ENCODE assay signal across 24 cellular contexts in genomic region chr2:42758751-42759150, GRCh38. TPM values are rescaled to one million over a fixed set of nuclear protein-coding genes. Genes with fewer than 3 reads are reported as not detected.
DNase-seq lines count a peak whose midpoint lies in the region; ATAC-seq, FAIRE-seq and TF ChIP-seq lines count a peak whose summit lies in the region.
"Had no signal": no experiment of that assay in that cellular context is flagged by ENCODE, and none has a peak within 500 bp of the region (broad histone marks: within the 10 kb centered on the region; RNA-seq: fewer than 3 reads in every experiment).

No MANE protein-coding gene starts in this region.

- ATAC-seq in activated CD4-positive, alpha-beta T cell treated with anti-CD3 and anti-CD28 coated beads for 36 hours: no peak
- ATAC-seq in A549: no peak

- no peaks in the 10 kb centered on the region for H3K36me3 ChIP-seq in SK-N-SH (replicated peaks in 1 of 2; ENCODE audit: control insufficient read depth in 1 of 2, insufficient read depth in 2 of 2, low read length in 1 of 2)
- H3K36me3 ChIP-seq: BE2C had no signal

- TF ChIP-seq RAD21 in A549 (conservative IDR thresholded peaks at IDR 0.05 in 1 of 2, IDR thresholded peaks at IDR 0.05 in 1 of 2) (no peak), SK-N-SH (IDR thresholded peaks at IDR 0.05; ENCODE audit: low read length) (no peak)

- H3K27me3 Mint-ChIP-seq in activated CD4-positive, alpha-beta T cell treated with anti-CD3 and anti-CD28 coated beads, Interleukin-2, amount 10 ng/mL, durations not matched to agents 7 days and 5 days: no peaks in the 10 kb centered on the region
- H3K27me3 Mint-ChIP-seq in activated CD4-positive, alpha-beta T cell treated with anti-CD3 and anti-CD28 coated beads for 36 hours: no peaks in the 10 kb centered on the region
- H3K27me3 Mint-ChIP-seq in neural crest cell (ENCODE audit: low read depth): no peaks in the 10 kb centered on the region
- H3K27me3 Mint-ChIP-seq: CD4-positive, CD25-positive, alpha-beta regulatory T cell had no signal

- H3K9me3 ChIP-seq in A549 (no peaks in the 10 kb centered on the region), SK-N-SH (no peaks in the 10 kb centered on the region)
- H3K9me3 ChIP-seq: BE2C had no signal

- no peak overlapping the region for H3K27ac ChIP-seq in A549
- no peak overlapping the region for H3K27ac ChIP-seq in SK-N-SH (ENCODE audit: low read depth in 2 of 2, low read length in 1 of 2)

- no peaks in the 10 kb centered on the region for H4K20me1 ChIP-seq in SK-N-SH (ENCODE audit: insufficient read depth)

- WGBS in A549 (ENCODE audit: missing lambda C conversion rate): 90% methylated on average over 1 of the region's 1 CpG
- WGBS in SK-N-SH (ENCODE audit: low lambda C conversion rate): 91% methylated on average over 1 of the region's 1 CpG

- DNase-seq in activated CD4-positive, alpha-beta T cell treated with anti-CD3 and anti-CD28 coated beads, Interleukin-2, amount 10 ng/mL, durations not matched to agents 7 days and 5 days: no peak
- no peak for DNase-seq in activated CD4-positive, alpha-beta T cell treated with anti-CD3 and anti-CD28 coated beads for 36 hours
- DNase-seq in A549 (ENCODE audit: low read depth in 1 of 2, low spot score in 1 of 2) (no peak), NCI-H82 (lab: John Stamatoyannopoulos, UW) (peak; percentile 89), neural crest cell (ENCODE audit: low read depth, low spot score) (no peak), SK-N-SH (no peak), NCI-H2107 treated with DMSO at 0.1 percent for 48 hours (lab: John Stamatoyannopoulos, UW; ENCODE audit: unreplicated experiment) (no peak)
- DNase-seq: ACHN; BE2C; C1 segment of cervical spinal cord; CD4-positive, CD25-positive, alpha-beta regulatory T cell; CD8-positive, alpha-beta memory T cell; COR-L47; DMS 273 treated with DMSO at 0.1 percent for 48 hours; DMS53; DND-41; EL; H9; IMR-90 had no signal

- CTCF ChIA-PET in activated CD4-positive, alpha-beta T cell treated with anti-CD3 and anti-CD28 coated beads, Interleukin-2, amount 10 ng/mL, durations not matched to agents 7 days and 5 days (lab: Charles Lee): interaction anchor here (1.1 kb wide), 1 partner anchor 13 kb away, joined by 4 read pairs; no protein-coding TSS in a partner anchor
- CTCF ChIA-PET in activated CD4-positive, alpha-beta T cell treated with anti-CD3 and anti-CD28 coated beads for 36 hours (lab: Charles Lee): interaction anchor here (0.7 to 0.9 kb wide), 2 partner anchors 9 to 819 kb away, joined by 3 to 4 read pairs; no protein-coding TSS in a partner anchor
- CTCF ChIA-PET in A549 (lab: Yijun Ruan, JAX) (interaction anchor here (1.0 to 1.6 kb wide), 2 partner anchors 8 to 10 kb away, joined by 4 read pairs; no protein-coding TSS in a partner anchor), SK-N-SH (lab: Yijun Ruan, JAX) (interaction anchor here (0.7 to 3.2 kb wide), 5 partner anchors 11 to 263 kb away, joined by 3 to 19 read pairs (median 4); no protein-coding TSS in a partner anchor)

- no peak for TF ChIP-seq POLR2A in A549 (IDR thresholded peaks at IDR 0.05; ENCODE audit: low read length)

- peak; percentile 56 for FAIRE-seq in A549 (lab: Jason Lieb, UNC)
- FAIRE-seq: GM19239, H1 had no signal

- no peaks in the 10 kb centered on the region for H3K4me1 Mint-ChIP-seq in activated CD4-positive, alpha-beta T cell treated with anti-CD3 and anti-CD28 coated beads, Interleukin-2, amount 10 ng/mL, durations not matched to agents 7 days and 5 days
- peaks cover 17% of the 10 kb centered on the region for H3K4me1 Mint-ChIP-seq in activated CD4-positive, alpha-beta T cell treated with anti-CD3 and anti-CD28 coated beads for 36 hours
- H3K4me1 Mint-ChIP-seq in neural crest cell: peaks cover 4% of the 10 kb centered on the region
- H3K4me1 Mint-ChIP-seq: CD4-positive, CD25-positive, alpha-beta regulatory T cell; CD8-positive, alpha-beta memory T cell had no signal

- no peaks in the 10 kb centered on the region for H3K36me3 Mint-ChIP-seq in activated CD4-positive, alpha-beta T cell treated with anti-CD3 and anti-CD28 coated beads, Interleukin-2, amount 10 ng/mL, durations not matched to agents 7 days and 5 days (ENCODE audit: low read depth)
- H3K36me3 Mint-ChIP-seq in activated CD4-positive, alpha-beta T cell treated with anti-CD3 and anti-CD28 coated beads for 36 hours (ENCODE audit: low read depth): peaks cover 2% of the 10 kb centered on the region
- peaks cover 4% of the 10 kb centered on the region for H3K36me3 Mint-ChIP-seq in neural crest cell (ENCODE audit: low read depth)

- H3K4me3 Mint-ChIP-seq in activated CD4-positive, alpha-beta T cell treated with anti-CD3 and anti-CD28 coated beads, Interleukin-2, amount 10 ng/mL, durations not matched to agents 7 days and 5 days: no peak overlapping the region
- H3K4me3 Mint-ChIP-seq in activated CD4-positive, alpha-beta T cell treated with anti-CD3 and anti-CD28 coated beads for 36 hours: no peak overlapping the region
- no peak overlapping the region for H3K4me3 Mint-ChIP-seq in neural crest cell
- H3K4me3 Mint-ChIP-seq: CD4-positive, CD25-positive, alpha-beta regulatory T cell; CD8-positive, alpha-beta memory T cell; H9 had no signal

- H2AFZ ChIP-seq in SK-N-SH (ENCODE audit: low read depth): no peak overlapping the region

- POLR2A ChIA-PET in activated CD4-positive, alpha-beta T cell treated with anti-CD3 and anti-CD28 coated beads, Interleukin-2, amount 10 ng/mL, durations not matched to agents 7 days and 5 days (lab: Charles Lee): no interaction called here
- POLR2A ChIA-PET in activated CD4-positive, alpha-beta T cell treated with anti-CD3 and anti-CD28 coated beads for 36 hours (lab: Charles Lee): no interaction called here
- POLR2A ChIA-PET in A549 (lab: Yijun Ruan, JAX): no interaction called here
- POLR2A ChIA-PET in SK-N-SH (lab: Yijun Ruan, JAX): no interaction called here

- H3K27ac Mint-ChIP-seq in activated CD4-positive, alpha-beta T cell treated with anti-CD3 and anti-CD28 coated beads, Interleukin-2, amount 10 ng/mL, durations not matched to agents 7 days and 5 days: peak overlapping the region; percentile 10
- no peak overlapping the region for H3K27ac Mint-ChIP-seq in activated CD4-positive, alpha-beta T cell treated with anti-CD3 and anti-CD28 coated beads for 36 hours
- H3K27ac Mint-ChIP-seq in neural crest cell (ENCODE audit: unreplicated experiment): peak overlapping the region; percentile 21
- H3K27ac Mint-ChIP-seq: CD4-positive, CD25-positive, alpha-beta regulatory T cell; CD8-positive, alpha-beta memory T cell had no signal

- intact Hi-C loops in activated CD4-positive, alpha-beta T cell treated with anti-CD3 and anti-CD28 coated beads for 36 hours (cut with DNase I, micrococcal nuclease): no loop called here

- H3K4me3 ChIP-seq in A549: no peak overlapping the region
- H3K4me3 ChIP-seq in SK-N-SH (ENCODE audit: low read depth in 2 of 2, low read length in 1 of 2): no peak overlapping the region

- no peaks in the 10 kb centered on the region for H3F3A ChIP-seq in SK-N-SH (replicated peaks; ENCODE audit: insufficient read depth)

- H3K9me3 Mint-ChIP-seq in activated CD4-positive, alpha-beta T cell treated with anti-CD3 and anti-CD28 coated beads, Interleukin-2, amount 10 ng/mL, durations not matched to agents 7 days and 5 days: no peaks in the 10 kb centered on the region
- no peaks in the 10 kb centered on the region for H3K9me3 Mint-ChIP-seq in activated CD4-positive, alpha-beta T cell treated with anti-CD3 and anti-CD28 coated beads for 36 hours (ENCODE audit: low read depth)
- H3K9me3 Mint-ChIP-seq in neural crest cell: no peaks in the 10 kb centered on the region
- H3K9me3 Mint-ChIP-seq: CD8-positive, alpha-beta memory T cell; H9 had no signal

- no peaks in the 10 kb centered on the region for H3K9me2 ChIP-seq in SK-N-SH

- TF ChIP-seq CTCF in A549 (IDR thresholded peaks at IDR 0.05): no peak
- no peak for TF ChIP-seq CTCF in neural crest cell (conservative IDR thresholded peaks at IDR 0.05)
- TF ChIP-seq CTCF in SK-N-SH (IDR thresholded peaks at IDR 0.05): no peak

- no peak overlapping the region for H3K9ac ChIP-seq in SK-N-SH

- no peaks in the 10 kb centered on the region for H3K79me2 ChIP-seq in SK-N-SH (ENCODE audit: insufficient read depth)

- H3K4me1 ChIP-seq in A549 (no peaks in the 10 kb centered on the region), SK-N-SH (ENCODE audit: control insufficient read depth in 1 of 2, insufficient read depth in 2 of 2, low read depth in 1 of 2, low read length in 1 of 2) (peaks cover 0 to 27% of the 10 kb centered on the region in 2 experiments; a peak in 1 of 4 replicates)
- H3K4me1 ChIP-seq: BE2C had no signal

- no peaks in the 10 kb centered on the region for H3K27me3 ChIP-seq in SK-N-SH (ENCODE audit: insufficient read depth)
- H3K27me3 ChIP-seq: BE2C had no signal

- TF ChIP-seq EP300 in A549 (IDR thresholded peaks at IDR 0.05): no peak
- no peak for TF ChIP-seq EP300 in SK-N-SH (IDR thresholded peaks at IDR 0.05; ENCODE audit: borderline replicate concordance in 1 of 2, low read depth in 1 of 2, low read length in 1 of 2)

- H3K4me2 ChIP-seq in A549: no peak overlapping the region
- H3K4me2 ChIP-seq in SK-N-SH: no peak overlapping the region

RNA-seq across cellular contexts. Expression of gene OXER1, which starts 5.2 kb away (rescaled TPM):
- total RNA-seq in activated CD4-positive, alpha-beta T cell treated with anti-CD3 and anti-CD28 coated beads, Interleukin-2, amount 10 ng/mL, durations not matched to agents 7 days and 5 days: not detected
- under 1 TPM; 0.14 to 0.23 TPM for total RNA-seq in activated CD4-positive, alpha-beta T cell treated with anti-CD3 and anti-CD28 coated beads for 36 hours
- not detected in 2 replicates for polyA plus RNA-seq in A549 (2011; rRNA removed)
- polyA plus RNA-seq in A549 (2012; cell fraction: cytosol; rRNA removed): not detected in 2 replicates
- 0.02 and 0.11 TPM in 2 replicates for polyA plus RNA-seq in A549 (2012; cell fraction: nucleus; rRNA removed)
- not detected in 3 replicates for polyA plus RNA-seq in A549 (2017; fragmentation: RNase III; extraction: RNeasy Plus Mini Kit Qiagen cat#74134 plus additional on column Dnase treatment)
- polyA minus RNA-seq in A549 (2011; rRNA and poly(A)+ RNA removed): not detected in 2 replicates
- total RNA-seq in neural crest cell: 1.7 and 1.8 TPM in 2 replicates
- polyA plus RNA-seq in SK-N-SH (2012; rRNA removed): not detected in 2 replicates
- not detected in 2 replicates for polyA plus RNA-seq in SK-N-SH (2012; cell fraction: cytosol; rRNA removed)
- 0.04 TPM in 1 of 2 replicates, not detected in the other for polyA plus RNA-seq in SK-N-SH (2012; cell fraction: nucleus; rRNA removed)
- total RNA-seq: A172; CD4-positive, CD25-positive, alpha-beta regulatory T cell; G401; HT-29; IMR-90 had no signal
- polyA plus RNA-seq: IMR-90 had no signal

RNA-seq across cellular contexts. Expression of gene HAAO, which starts 33.6 kb away (rescaled TPM):
- total RNA-seq in activated CD4-positive, alpha-beta T cell treated with anti-CD3 and anti-CD28 coated beads, Interleukin-2, amount 10 ng/mL, durations not matched to agents 7 days and 5 days: not detected
- 1 to 10 TPM in 1 of 2 experiments, under 1 TPM in 1; 0.86 to 1.2 TPM for total RNA-seq in activated CD4-positive, alpha-beta T cell treated with anti-CD3 and anti-CD28 coated beads for 36 hours
- not detected in 2 replicates for polyA plus RNA-seq in A549 (2011; rRNA removed)
- polyA plus RNA-seq in A549 (2012; cell fraction: cytosol; rRNA removed): 0.03 TPM in 1 of 2 replicates, not detected in the other
- 0.12 TPM in 1 of 2 replicates, not detected in the other for polyA plus RNA-seq in A549 (2012; cell fraction: nucleus; rRNA removed)
- not detected in 3 replicates for polyA plus RNA-seq in A549 (2017; fragmentation: RNase III; extraction: RNeasy Plus Mini Kit Qiagen cat#74134 plus additional on column Dnase treatment)
- polyA minus RNA-seq in A549 (2011; rRNA and poly(A)+ RNA removed): 0.29 TPM in 1 of 2 replicates, not detected in the other
- 3.5 and 4.9 TPM in 2 replicates for total RNA-seq in neural crest cell
- polyA plus RNA-seq in SK-N-SH (2012; rRNA removed): not detected in 2 replicates
- polyA plus RNA-seq in SK-N-SH (2012; cell fraction: cytosol; rRNA removed): not detected in 2 replicates
- polyA plus RNA-seq in SK-N-SH (2012; cell fraction: nucleus; rRNA removed): not detected in 2 replicates
- total RNA-seq: A172; CD4-positive, CD25-positive, alpha-beta regulatory T cell; G401; HT-29 had no signal
- polyA plus RNA-seq: CD8-positive, alpha-beta memory T cell had no signal
